Comparison of ENCODE assay signal across 9 cellular contexts in genomic region chr14:92646952-92647461, GRCh38.
DNase-seq lines count a peak whose midpoint lies in the region; ATAC-seq and TF ChIP-seq lines count a peak whose summit lies in the region.
"Had no signal": no experiment of that assay in that cellular context is flagged by ENCODE, and none has a peak within 500 bp of the region (broad histone marks: within the 10 kb centered on the region; RNA-seq: fewer than 3 reads in every experiment).

No MANE protein-coding gene starts in this region.

- peaks cover 58 to 66% of the 10 kb centered on the region in 2 donors for H3K4me1 Mint-ChIP-seq in natural killer cell treated with Interleukin-12 subunit alpha and Interleukin-12 subunit beta and Interleukin-15 and Interleukin-18, amount 100 ng/mL, for 72 hours (ENCODE audit: low read depth in 2 of 2)

- H3K4me3 ChIP-seq in choroid plexus epithelial cell (ENCODE audit: low read depth, low read length) = no peak overlapping the region

- H3K9me3 Mint-ChIP-seq in natural killer cell treated with Interleukin-12 subunit alpha and Interleukin-12 subunit beta and Interleukin-15 and Interleukin-18, amount 100 ng/mL, for 72 hours = no peaks in the 10 kb centered on the region

- DNase-seq in AG20443 (ENCODE audit: low spot score) (peak; percentile 65), HuH-7 (ENCODE audit: low spot score) (peak; percentile 23), choroid plexus epithelial cell (ENCODE audit: low read depth) (peak; percentile 76), GM20000 (ENCODE audit: low spot score) (no peak), DMS 273 treated with DMSO at 0.1 percent for 48 hours (lab: John Stamatoyannopoulos, UW) (no peak)
- DNase-seq in natural killer cell treated with Interleukin-12 subunit alpha and Interleukin-12 subunit beta and Interleukin-15 and Interleukin-18, amount 100 ng/mL, for 72 hours (ENCODE audit: low spot score) = no peak
- DNase-seq: NCI-H146 had no signal

- peaks cover 10% of the 10 kb centered on the region for H3K36me3 Mint-ChIP-seq in natural killer cell treated with Interleukin-12 subunit alpha and Interleukin-12 subunit beta and Interleukin-15 and Interleukin-18, amount 100 ng/mL, for 72 hours

- no peak for ATAC-seq in natural killer cell treated with Interleukin-12 subunit alpha and Interleukin-12 subunit beta and Interleukin-15 and Interleukin-18, amount 100 ng/mL, for 72 hours
- ATAC-seq in GM18870 (IDR thresholded peaks at IDR 0.05; ENCODE audit: unreplicated experiment) (no peak), GM21390 (IDR thresholded peaks at IDR 0.05; ENCODE audit: unreplicated experiment) (no peak)

- TF ChIP-seq CTCF in choroid plexus epithelial cell (conservative IDR thresholded peaks at IDR 0.05; ENCODE audit: low read depth, low read length) = no peak
- TF ChIP-seq CTCF in GM20000 (IDR thresholded peaks at IDR 0.05; ENCODE audit: extremely low read depth, missing control alignments) = no peak

- H3K27me3 Mint-ChIP-seq in natural killer cell treated with Interleukin-12 subunit alpha and Interleukin-12 subunit beta and Interleukin-15 and Interleukin-18, amount 100 ng/mL, for 72 hours = no peaks in the 10 kb centered on the region

- H3K4me3 Mint-ChIP-seq in natural killer cell treated with Interleukin-12 subunit alpha and Interleukin-12 subunit beta and Interleukin-15 and Interleukin-18, amount 100 ng/mL, for 72 hours = peak overlapping the region; percentile 36

- H3K27ac Mint-ChIP-seq in natural killer cell treated with Interleukin-12 subunit alpha and Interleukin-12 subunit beta and Interleukin-15 and Interleukin-18, amount 100 ng/mL, for 72 hours = peak overlapping the region; percentile 95 to 99

Comparison
In these comparisons a context has a peak if more than half of its experiments do, and no peak if none do; other contexts are left out.
1. DNase-seq: peak in AG20443 (single experiment), HuH-7 (single experiment) and choroid plexus epithelial cell (single experiment); none in natural killer cell treated with Interleukin-12 subunit alpha and Interleukin-12 subunit beta and Interleukin-15 and Interleukin-18, amount 100 ng/mL, for 72 hours (single experiment), GM20000 (single experiment) and DMS 273 treated with DMSO at 0.1 percent for 48 hours (single experiment).